18 cellular contexts compared by ENCODE assay signal in genomic region chr10:3445688-3446087, GRCh38.
DNase-seq lines count a peak whose midpoint lies in the region; ATAC-seq, FAIRE-seq and TF ChIP-seq lines count a peak whose summit lies in the region.
"Had no signal": no experiment of that assay in that cellular context is flagged by ENCODE, and none has a peak within 500 bp of the region (broad histone marks: within the 10 kb centered on the region; RNA-seq: fewer than 3 reads in every experiment).

No MANE protein-coding gene starts in this region.

- no peaks in the 10 kb centered on the region for H3K36me3 Mint-ChIP-seq in memory B cell
- H3K36me3 Mint-ChIP-seq: CD14-positive monocyte had no signal

- no peak overlapping the region for H2AFZ ChIP-seq in GM23248
- H2AFZ ChIP-seq in OCI-LY3 (ENCODE audit: low read depth, low read length), result no peak overlapping the region
- H2AFZ ChIP-seq in hepatocyte, result no peak overlapping the region

- H3K9ac ChIP-seq in GM23248 (no peak overlapping the region), OCI-LY3 (ENCODE audit: low read length) (no peak overlapping the region)

- H3K4me3 ChIP-seq in GM23248 (no peak overlapping the region), OCI-LY3 (ENCODE audit: low read length) (no peak overlapping the region), epithelial cell of esophagus (ENCODE audit: low read length) (no peak overlapping the region), SJCRH30 (no peak overlapping the region), small intestine (ENCODE audit: low read depth in 1 of 2, low read length in 2 of 2) (no peak overlapping the region), hepatocyte (no peak overlapping the region)

- WGBS in GM23248 (ENCODE audit: low coverage in 1 of 2, low lambda C conversion rate in 2 of 2, missing lambda C conversion rate in 2 of 2), 2 experiments, result 29 to 37% methylated on average over 5 of the region's 5 CpGs
- WGBS in small intestine, 3 donors, result 78 to 87% (median 82%) methylated on average over 5 of the region's 5 CpGs
- 77% methylated on average over 5 of the region's 5 CpGs for WGBS in hepatocyte (ENCODE audit: low lambda C conversion rate, missing lambda C conversion rate)

- no peaks in the 10 kb centered on the region for H3K9me3 ChIP-seq in GM23248 (ENCODE audit: low read depth)
- no peaks in the 10 kb centered on the region for H3K9me3 ChIP-seq in OCI-LY3 (ENCODE audit: insufficient read depth, low read length)
- no peaks in the 10 kb centered on the region for H3K9me3 ChIP-seq in SJCRH30 (replicated peaks)
- no peaks in the 10 kb centered on the region for H3K9me3 ChIP-seq in small intestine (ENCODE audit: control insufficient read depth, low read depth)
- H3K9me3 ChIP-seq in hepatocyte (ENCODE audit: low read depth), result no peaks in the 10 kb centered on the region

- in situ Hi-C loops in GM23248 (cut with MboI), result no loop called here

- H3K79me2 ChIP-seq in GM23248 (ENCODE audit: insufficient read depth) (no peaks in the 10 kb centered on the region), OCI-LY3 (ENCODE audit: low read length) (no peaks in the 10 kb centered on the region), hepatocyte (no peaks in the 10 kb centered on the region)

- TF ChIP-seq CTCF in OCI-LY3 (IDR thresholded peaks at IDR 0.05; ENCODE audit: low read depth, low read length) (no peak), epithelial cell of esophagus (IDR thresholded peaks at IDR 0.05; ENCODE audit: insufficient read depth, low read depth, low read length, missing control alignments) (no peak), hepatocyte (IDR thresholded peaks at IDR 0.05; ENCODE audit: poor library complexity) (no peak)

- H3K4me2 ChIP-seq in GM23248 (ENCODE audit: unreplicated experiment) (no peak overlapping the region), OCI-LY3 (ENCODE audit: low read length) (no peak overlapping the region), hepatocyte (no peak overlapping the region)

- H3K9me2 ChIP-seq in GM23248 (ENCODE audit: insufficient read depth), result no peaks in the 10 kb centered on the region
- no peaks in the 10 kb centered on the region for H3K9me2 ChIP-seq in hepatocyte (replicated peaks; ENCODE audit: insufficient read depth)

- no peaks in the 10 kb centered on the region for H4K20me1 ChIP-seq in GM23248 (ENCODE audit: insufficient read depth)
- no peaks in the 10 kb centered on the region for H4K20me1 ChIP-seq in OCI-LY3 (ENCODE audit: insufficient read depth, low read length)
- H4K20me1 ChIP-seq in hepatocyte (ENCODE audit: insufficient read depth, poor library complexity, severe bottlenecking), result no peaks in the 10 kb centered on the region

- peak overlapping the region; percentile 26 for H3K27ac Mint-ChIP-seq in memory B cell
- H3K27ac Mint-ChIP-seq: CD14-positive monocyte had no signal

- H3K27ac ChIP-seq in GM23248 (no peak overlapping the region), OCI-LY3 (ENCODE audit: low read length) (peak overlapping the region; percentile 26), SJCRH30 (no peak overlapping the region), small intestine (ENCODE audit: low read depth in 1 of 2, low read length in 1 of 2) (no peak overlapping the region), hepatocyte (no peak overlapping the region)
- H3K27ac ChIP-seq: RWPE1 had no signal

- no peaks in the 10 kb centered on the region for H3K4me1 ChIP-seq in GM23248 (ENCODE audit: insufficient read depth)
- peaks cover 10% of the 10 kb centered on the region for H3K4me1 ChIP-seq in OCI-LY3 (ENCODE audit: low read length)
- H3K4me1 ChIP-seq in SJCRH30, result no peaks in the 10 kb centered on the region
- H3K4me1 ChIP-seq in small intestine (ENCODE audit: control insufficient read depth in 2 of 2, insufficient read depth in 1 of 2, low read depth in 1 of 2, low read length in 1 of 2), result no peaks in the 10 kb centered on the region
- no peaks in the 10 kb centered on the region for H3K4me1 ChIP-seq in hepatocyte (ENCODE audit: insufficient read depth)

- 0 out of 2 replicates have a peak, but pooled peaks cover 3% of the 10 kb centered on the region for H3F3A ChIP-seq in GM23248 (ENCODE audit: insufficient read depth)

- H3K4me1 Mint-ChIP-seq in memory B cell, result peaks cover 9% of the 10 kb centered on the region
- H3K4me1 Mint-ChIP-seq: CD14-positive monocyte had no signal

- H3K27me3 Mint-ChIP-seq in memory B cell, result peaks cover 2% of the 10 kb centered on the region

- DNase-seq in GM23248 (peak; percentile 44), epithelial cell of esophagus (ENCODE audit: low read depth) (peak; percentile 47), memory B cell (ENCODE audit: low spot score in 2 of 2) (no peak), SJCRH30 (no peak), small intestine (no peak), hepatocyte (ENCODE audit: low spot score) (no peak)
- DNase-seq: ACHN, DND-41, KBM-7, NCI-H187 treated with DMSO at 0.1 percent for 48 hours, NCI-H2227 treated with DMSO at 0.1 percent for 48 hours, NCI-H510A treated with DMSO at 0.1 percent for 48 hours, NCI-H774 had no signal

- H3K27me3 ChIP-seq in GM23248 (replicated peaks; ENCODE audit: insufficient read depth) (no peaks in the 10 kb centered on the region), OCI-LY3 (ENCODE audit: low read depth, low read length) (no peaks in the 10 kb centered on the region), SJCRH30 (no peaks in the 10 kb centered on the region), small intestine (ENCODE audit: control insufficient read depth in 2 of 2, insufficient read depth in 2 of 2, low read length in 2 of 2) (no peaks in the 10 kb centered on the region), hepatocyte (no peaks in the 10 kb centered on the region)

- no peak overlapping the region for H3K4me3 Mint-ChIP-seq in memory B cell
- H3K4me3 Mint-ChIP-seq: CD14-positive monocyte had no signal

- H3K36me3 ChIP-seq in GM23248 (ENCODE audit: low read depth), result no peaks in the 10 kb centered on the region
- no peaks in the 10 kb centered on the region for H3K36me3 ChIP-seq in OCI-LY3 (replicated peaks; ENCODE audit: low read depth, low read length)
- no peaks in the 10 kb centered on the region for H3K36me3 ChIP-seq in SJCRH30
- H3K36me3 ChIP-seq in small intestine (ENCODE audit: control insufficient read depth in 2 of 2, insufficient read depth in 2 of 2, low read length in 2 of 2), result no peaks in the 10 kb centered on the region
- no peaks in the 10 kb centered on the region for H3K36me3 ChIP-seq in hepatocyte (replicated peaks; ENCODE audit: insufficient read depth, low read depth)

- FAIRE-seq in small intestine (lab: Jason Lieb, UNC), result no peak
- FAIRE-seq: G401.6 had no signal

- no peaks in the 10 kb centered on the region for H3K9me3 Mint-ChIP-seq in memory B cell

- ATAC-seq in memory B cell (ENCODE audit: low read depth), result no peak
- ATAC-seq: HCT116 had no signal

Comparison
In these comparisons a context has a peak if more than half of its experiments do, and no peak if none do; other contexts are left out.
1. DNase-seq: peak in GM23248 (single experiment) and epithelial cell of esophagus (single experiment); none in memory B cell (0 of 2), SJCRH30 (0 of 2), small intestine (single experiment) and hepatocyte (single experiment).